Comparison of ENCODE assay signal across 22 cellular contexts in genomic region chr1:64124751-64125445, GRCh38.
DNase-seq lines count a peak whose midpoint lies in the region; ATAC-seq and TF ChIP-seq lines count a peak whose summit lies in the region.
"Had no signal": no experiment of that assay in that cellular context is flagged by ENCODE, and none has a peak within 500 bp of the region (broad histone marks: within the 10 kb centered on the region; RNA-seq: fewer than 3 reads in every experiment).

No MANE protein-coding gene starts in this region.

- CTCF ChIA-PET in HEK293 (lab: Yijun Ruan, JAX): interaction anchor here (0.7 to 1.0 kb wide), 2 partner anchors 12 to 13 kb away, joined by 3 to 5 read pairs; no protein-coding TSS in a partner anchor

- H3K27me3 ChIP-seq in suprapubic skin: no peaks in the 10 kb centered on the region

- ATAC-seq in GM18867 (IDR thresholded peaks at IDR 0.05; ENCODE audit: unreplicated experiment): no peak
- ATAC-seq: A549; CD8-positive, alpha-beta T cell; GM12878 had no signal

- H3K4me1 ChIP-seq in HEK293 (ENCODE audit: control insufficient read depth, insufficient read depth, low read length) (peaks cover 10% of the 10 kb centered on the region), suprapubic skin (no peaks in the 10 kb centered on the region)
- H3K4me1 ChIP-seq: A549, Caco-2 had no signal

- WGBS in suprapubic skin: 69% methylated on average over 7 of the region's 7 CpGs

- no peak for TF ChIP-seq POLR2A in suprapubic skin (IDR thresholded peaks at IDR 0.05)

- H3K36me3 ChIP-seq in HEK293 (ENCODE audit: control insufficient read depth in 2 of 2, insufficient read depth in 1 of 2, low read length in 2 of 2) (no peaks in the 10 kb centered on the region), suprapubic skin (no peaks in the 10 kb centered on the region)

- H3K27ac ChIP-seq in HEK293 (ENCODE audit: extremely low read depth, low read depth, low read length) (no peak overlapping the region), suprapubic skin (peak overlapping the region; percentile 32)
- H3K27ac ChIP-seq: A549, HL-60 had no signal

- no peak overlapping the region for H3K4me3 ChIP-seq in HEK293 (ENCODE audit: low read depth, low read length)
- no peak overlapping the region for H3K4me3 ChIP-seq in suprapubic skin
- H3K4me3 ChIP-seq: A549, GM12878 had no signal

- POLR2A ChIA-PET in HEK293 (lab: Yijun Ruan, JAX): no interaction called here

- DNase-seq in fibroblast of gingiva (ENCODE audit: low read depth) (peak; percentile 86), myocyte (ENCODE audit: low read depth) (peak; percentile 58), suprapubic skin (ENCODE audit: low spot score in 2 of 2) (no peak), activated T-cell treated with anti-CD3 and anti-CD28 coated beads for 4 hours (no peak)
- DNase-seq in activated CD4-positive, alpha-beta T cell treated with anti-CD3 and anti-CD28 coated beads for 1 hour: no peak
- DNase-seq: C1 segment of cervical spinal cord; Caco-2; CD8-positive, alpha-beta T cell; GOT3; HCEC 1CT; NCI-H1092; NCI-H1417 treated with DMSO at 0.1 percent for 48 hours; NCI-H1694 treated with DMSO at 0.1 percent for 48 hours; NCI-H2081; NCI-H2227 treated with DMSO at 0.1 percent for 48 hours; NCI-H526 treated with DMSO at 0.1 percent for 48 hours; SHP77 treated with DMSO at 0.1 percent for 48 hours had no signal

- TF ChIP-seq CTCF in HEK293 (tag by site-specific recombination; IDR thresholded peaks at IDR 0.05) (no peak), suprapubic skin (IDR thresholded peaks at IDR 0.05) (no peak)

- H3K9me3 ChIP-seq in HEK293 (ENCODE audit: control insufficient read depth, insufficient read depth, low read depth, low read length) (no peaks in the 10 kb centered on the region), suprapubic skin (no peaks in the 10 kb centered on the region)
- H3K9me3 ChIP-seq: A549, Caco-2 had no signal

- no peak for TF ChIP-seq EP300 in suprapubic skin (IDR thresholded peaks at IDR 0.05)

TF ChIP-seq in HEK293, 187 proteins besides CTCF, POLR2A, EP300 and RAD21:
- TF ChIP-seq OVOL3 (tag by site-specific recombination; IDR thresholded peaks at IDR 0.05): peak; percentile 43; the same call in 1 of the 2 replicates
- peak; percentile 67 for TF ChIP-seq PRDM6 (tag by site-specific recombination; IDR thresholded peaks at IDR 0.05)
- no peak for TF ChIP-seq ZNF473 (tag by site-specific recombination; IDR thresholded peaks at IDR 0.05)
- 0 out of 2 replicates have a peak, but pooled peaks have one; percentile 43 for TF ChIP-seq GLI2 (tag by site-specific recombination; IDR thresholded peaks at IDR 0.05; ENCODE audit: borderline replicate concordance, low read depth)
- TF ChIP-seq KLF1 (tag by site-specific recombination; IDR thresholded peaks at IDR 0.05): no peak
- peak; percentile 62; the same call in 1 of the 2 replicates for TF ChIP-seq ZNF843 (tag by site-specific recombination; IDR thresholded peaks at IDR 0.05)
- peak; percentile 61 for TF ChIP-seq FEZF1 (tag by site-specific recombination; IDR thresholded peaks at IDR 0.05)
- peak; percentile 91 for TF ChIP-seq BCL6B (tag by site-specific recombination; IDR thresholded peaks at IDR 0.05)
- no peak for TF ChIP-seq ZBTB1 (tag by site-specific recombination; IDR thresholded peaks at IDR 0.05)
- TF ChIP-seq BCL11A (tag by site-specific recombination; IDR thresholded peaks at IDR 0.05; ENCODE audit: low read depth): no peak

Comparison
In these comparisons a context has a peak if more than half of its experiments do, and no peak if none do; other contexts are left out.
1. DNase-seq: peak in fibroblast of gingiva (single experiment) and myocyte (single experiment); none in suprapubic skin (0 of 2), activated T-cell treated with anti-CD3 and anti-CD28 coated beads for 4 hours (single experiment) and activated CD4-positive, alpha-beta T cell treated with anti-CD3 and anti-CD28 coated beads for 1 hour (single experiment).